Comparison of ENCODE assay signal across 21 cellular contexts in genomic region chr14:80269338-80269935, GRCh38. TPM values are rescaled to one million over a fixed set of nuclear protein-coding genes. Genes with fewer than 3 reads are reported as not detected.
DNase-seq lines count a peak whose midpoint lies in the region; ATAC-seq and TF ChIP-seq lines count a peak whose summit lies in the region.
"Had no signal": no experiment of that assay in that cellular context is flagged by ENCODE, and none has a peak within 500 bp of the region (broad histone marks: within the 10 kb centered on the region; RNA-seq: fewer than 3 reads in every experiment).

No MANE protein-coding gene starts in this region.

- CTCF ChIA-PET in A673 (lab: Charles Lee): no interaction called here

- TF ChIP-seq POLR2A in spleen (IDR thresholded peaks at IDR 0.05): no peak

- peak; percentile 66 for ATAC-seq in SK-N-SH treated with all-trans-retinoic acid at 6 μM for 48 hours
- ATAC-seq in esophagus mucosa: peak; percentile 66
- ATAC-seq: activated CD8-positive, alpha-beta T cell treated with anti-CD3 and anti-CD28 coated beads for 36 hours; right cardiac atrium had no signal

- H3K27me3 ChIP-seq in spleen (replicated peaks in 1 of 7) (no peaks in the 10 kb centered on the region), A673 (replicated peaks; ENCODE audit: insufficient read depth, low read depth, low read length, poor library complexity) (no peaks in the 10 kb centered on the region)
- H3K27me3 ChIP-seq: neutrophil, suprapubic skin had no signal

- DNase-seq in GM04503 (ENCODE audit: low read depth): peak; percentile 6
- DNase-seq in renal cortical epithelial cell (ENCODE audit: low read depth): peak; percentile 70
- no peak for DNase-seq in spleen
- no peak for DNase-seq in A673 (ENCODE audit: low spot score)
- no peak for DNase-seq in NCI-H146 (lab: John Stamatoyannopoulos, UW)
- DNase-seq: activated CD8-positive, alpha-beta T cell treated with anti-CD3 and anti-CD28 coated beads for 36 hours; activated naive CD8-positive, alpha-beta T cell treated with anti-CD3 and anti-CD28 coated beads, Interleukin-2, amount 10 ng/mL, durations not matched to agents 7 days and 5 days; DMS53; KG1; NCI-H1092 treated with DMSO at 0.1 percent for 48 hours; NCI-H2171; right cardiac atrium; stimulated activated CD4-positive, alpha-beta T cell treated with anti-CD3 and anti-CD28 coated beads, Interleukin-2, amount 100 ng/mL, for 48 hours had no signal

- intact Hi-C loops in spleen (cut with DNase I; ENCODE audit: low total_unique reads): no loop called here
- intact Hi-C loops in A673 (cut with micrococcal nuclease; ENCODE audit: unreplicated experiment): no loop called here

- TF ChIP-seq CTCF in spleen (IDR thresholded peaks at IDR 0.05 in 8 of 11, conservative IDR thresholded peaks at IDR 0.05 in 3 of 11): no peak
- TF ChIP-seq CTCF in A673 (conservative IDR thresholded peaks at IDR 0.05; ENCODE audit: low read depth, low read length): no peak

- POLR2A ChIA-PET in A673 (lab: Charles Lee; ENCODE audit: low non-redundant PET): no interaction called here

- H3K9me3 ChIP-seq in spleen: no peaks in the 10 kb centered on the region
- H3K9me3 ChIP-seq in A673 (ENCODE audit: low read depth, low read length, poor library complexity, severe bottlenecking): no peaks in the 10 kb centered on the region
- H3K9me3 ChIP-seq: neutrophil, suprapubic skin had no signal

- 63 to 77% (median 72%) methylated on average over 5 of the region's 5 CpGs for WGBS in spleen, 5 donors

- H3K4me3 ChIP-seq in spleen (no peak overlapping the region), A673 (ENCODE audit: low read depth, low read length, poor library complexity, severe bottlenecking) (no peak overlapping the region)
- H3K4me3 ChIP-seq: suprapubic skin had no signal

- BruUV-seq in A673 (replicated peaks; lab: Mats Ljungman, UMichigan): no TSS peak

- H3K4me1 ChIP-seq in spleen (no peaks in the 10 kb centered on the region), A673 (ENCODE audit: insufficient read depth, low read length, poor library complexity, severe bottlenecking) (no peaks in the 10 kb centered on the region)

- no peaks in the 10 kb centered on the region for H3K36me3 ChIP-seq in spleen
- no peaks in the 10 kb centered on the region for H3K36me3 ChIP-seq in A673 (ENCODE audit: insufficient read depth, low read length, poor library complexity, severe bottlenecking)
- H3K36me3 ChIP-seq: neutrophil, suprapubic skin had no signal

- no peak overlapping the region for H3K27ac ChIP-seq in spleen
- no peak overlapping the region for H3K27ac ChIP-seq in A673 (ENCODE audit: low read depth, low read length, poor library complexity, severe bottlenecking)
- H3K27ac ChIP-seq: HL-60, neutrophil, suprapubic skin, VCaP had no signal

TF ChIP-seq in SK-N-SH treated with all-trans-retinoic acid at 6 μM for 48 hours, 23 proteins besides CTCF, POLR2A, EP300 and RAD21:
- TF ChIP-seq BACH2 (CRISPR knock-in tag; IDR thresholded peaks at IDR 0.05; ENCODE audit: borderline replicate concordance) (no peak), RARB (CRISPR knock-in tag; IDR thresholded peaks at IDR 0.05) (no peak), PPARA (CRISPR knock-in tag; IDR thresholded peaks at IDR 0.05; ENCODE audit: borderline replicate concordance) (no peak), ISL1 (CRISPR knock-in tag; IDR thresholded peaks at IDR 0.05) (no peak), TCF4 (CRISPR knock-in tag; IDR thresholded peaks at IDR 0.05; ENCODE audit: borderline replicate concordance) (no peak), ZNF565 (CRISPR knock-in tag; conservative IDR thresholded peaks at IDR 0.05; ENCODE audit: low read depth) (no peak), ZNF8 (CRISPR knock-in tag; IDR thresholded peaks at IDR 0.05) (no peak), SNAI2 (CRISPR knock-in tag; IDR thresholded peaks at IDR 0.05) (no peak), ZC3H10 (CRISPR knock-in tag; IDR thresholded peaks at IDR 0.05) (no peak)
- TF ChIP-seq, protein P1, sequence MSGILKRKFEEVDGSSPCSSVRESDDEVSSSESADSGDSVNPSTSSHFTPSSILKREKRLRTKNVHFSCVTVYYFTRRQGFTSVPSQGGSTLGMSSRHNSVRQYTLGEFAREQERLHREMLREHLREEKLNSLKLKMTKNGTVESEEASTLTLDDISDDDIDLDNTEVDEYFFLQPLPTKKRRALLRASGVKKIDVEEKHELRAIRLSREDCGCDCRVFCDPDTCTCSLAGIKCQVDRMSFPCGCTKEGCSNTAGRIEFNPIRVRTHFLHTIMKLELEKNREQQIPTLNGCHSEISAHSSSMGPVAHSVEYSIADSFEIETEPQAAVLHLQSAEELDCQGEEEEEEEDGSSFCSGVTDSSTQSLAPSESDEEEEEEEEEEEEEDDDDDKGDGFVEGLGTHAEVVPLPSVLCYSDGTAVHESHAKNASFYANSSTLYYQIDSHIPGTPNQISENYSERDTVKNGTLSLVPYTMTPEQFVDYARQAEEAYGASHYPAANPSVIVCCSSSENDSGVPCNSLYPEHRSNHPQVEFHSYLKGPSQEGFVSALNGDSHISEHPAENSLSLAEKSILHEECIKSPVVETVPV (CRISPR knock-in tag; IDR thresholded peaks at IDR 0.05): no peak

RNA-seq across cellular contexts. Expression of gene DIO2, which starts 58.1 kb away (rescaled TPM):
- total RNA-seq in esophagus mucosa (58.4 TPM), renal cortical epithelial cell (under 0.01 and 1.3 TPM in 2 replicates), spleen (1 to 10 TPM in 2 of 7 donors, under 1 TPM in 4, not detected in 1; 0.06 to 6.3 (median 0.50) TPM), A673 (2021) (0.09 TPM in 1 of 2 replicates, not detected in the other)
- under 1 TPM in 2 of 3 donors, not detected in 1; 0.11 to 0.19 TPM for polyA plus RNA-seq in spleen
- total RNA-seq: activated CD8-positive, alpha-beta T cell treated with anti-CD3 and anti-CD28 coated beads for 36 hours; activated naive CD8-positive, alpha-beta T cell treated with anti-CD3 and anti-CD28 coated beads, Interleukin-2, amount 10 ng/mL, durations not matched to agents 7 days and 5 days; kidney epithelial cell had no signal
- polyA plus RNA-seq: CD14-positive monocyte had no signal

Comparison
In these comparisons a context has a peak if more than half of its experiments do, and no peak if none do; other contexts are left out.
1. DNase-seq: peak in GM04503 (single experiment) and renal cortical epithelial cell (single experiment); none in spleen (single experiment), A673 (single experiment) and NCI-H146 (single experiment).